ENCODE assay signal across 18 cellular contexts in the genomic region with DNA sequence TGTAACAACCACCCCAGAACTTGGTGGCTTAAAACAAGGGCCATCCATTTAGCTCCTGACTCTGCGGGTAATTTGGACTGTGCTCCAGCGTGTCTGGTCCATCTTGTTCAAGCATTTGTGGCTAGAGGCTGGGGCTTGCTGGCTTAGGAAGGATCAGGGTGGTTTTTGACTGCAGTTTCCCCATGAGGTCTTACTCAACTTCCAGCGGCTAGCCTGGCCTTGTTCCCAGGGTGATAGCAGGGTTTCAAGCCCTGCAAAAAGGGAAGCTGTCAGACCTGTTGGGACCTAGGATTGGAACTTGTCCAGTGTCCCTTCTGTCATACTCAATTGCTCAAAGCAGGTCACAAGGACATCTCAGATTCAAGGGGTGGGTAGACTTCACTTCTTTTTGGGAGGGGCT.
DNase-seq lines count a peak whose midpoint lies in the region; ATAC-seq and TF ChIP-seq lines count a peak whose summit lies in the region.
"Had no signal": no experiment of that assay in that cellular context is flagged by ENCODE, and none has a peak within 500 bp of the region (broad histone marks: within the 10 kb centered on the region; RNA-seq: fewer than 3 reads in every experiment).

No MANE protein-coding gene starts in this region.

- no peaks in the 10 kb centered on the region for H3K79me1 ChIP-seq in H9 (ENCODE audit: insufficient read depth, low read depth, low read length, poor library complexity, severe bottlenecking)

- H3K14ac ChIP-seq in H9 (ENCODE audit: insufficient read depth, low read length) = no peak overlapping the region

- no peaks in the 10 kb centered on the region for H3K27me3 ChIP-seq in H9 (ENCODE audit: insufficient read depth, low read length)

- H4K91ac ChIP-seq in H9 (ENCODE audit: insufficient read length, low read depth, low read length) = no peak overlapping the region

- no peak overlapping the region for H3T11ph ChIP-seq in H9 (ENCODE audit: low read length)

- H3K27ac ChIP-seq in H9 (ENCODE audit: insufficient read length, low read depth, low read length) = no peak overlapping the region
- H3K27ac ChIP-seq: parathyroid adenoma had no signal

- no peaks in the 10 kb centered on the region for H3K9me3 ChIP-seq in H9 (ENCODE audit: control insufficient read depth, low read depth, low read length)

- no peak overlapping the region for H2BK20ac ChIP-seq in H9 (ENCODE audit: low read depth, low read length, poor library complexity, severe bottlenecking)

- no peak overlapping the region for H3K4ac ChIP-seq in H9 (ENCODE audit: low read depth, low read length)

- H2BK12ac ChIP-seq in H9 (ENCODE audit: insufficient read length, low read depth, low read length) = no peak overlapping the region

- no peak overlapping the region for H2BK120ac ChIP-seq in H9 (ENCODE audit: low read depth, low read length, poor library complexity, severe bottlenecking)

- H3K79me2 ChIP-seq in H9 (ENCODE audit: insufficient read depth, low read length) = no peaks in the 10 kb centered on the region
- H3K79me2 ChIP-seq: parathyroid adenoma had no signal

- no peak overlapping the region for H4K8ac ChIP-seq in H9 (replicated peaks; ENCODE audit: insufficient read length, low read depth, low read length)

- no peak overlapping the region for H2AFZ ChIP-seq in H9 (ENCODE audit: low read length)
- H2AFZ ChIP-seq: parathyroid adenoma had no signal

- DNase-seq in H9 = peak; percentile 1
- peak; percentile 71 for DNase-seq in OCI-M1 (lab: John Stamatoyannopoulos, UW)
- DNase-seq in globus pallidus (ENCODE audit: low spot score) = peak; percentile 11
- DNase-seq in sciatic nerve (ENCODE audit: low spot score) = no peak
- DNase-seq in activated CD4-positive, alpha-beta T cell treated with anti-CD3 and anti-CD28 coated beads, Interleukin-2, amount 10 ng/mL, durations not matched to agents 24 days and 14 days = no peak
- no peak for DNase-seq in foreskin melanocyte
- DNase-seq: activated naive CD4-positive, alpha-beta T cell treated with Interleukin-2 at 50 U/mL for 16 hours; kidney glomerular epithelial cell; MM.1S; NCI-H2107; NCI-H748 treated with DMSO at 0.1 percent for 48 hours; stimulated activated CD4-positive, alpha-beta T cell treated with anti-CD3 and anti-CD28 coated beads, Interleukin-12 subunit alpha, Interleukin-12 subunit beta, amount 100 ng/mL, for 4 hours had no signal

- ATAC-seq in sciatic nerve (peak; percentile 62), HG03469 (IDR thresholded peaks at IDR 0.05; ENCODE audit: unreplicated experiment) (no peak), HG03565 (IDR thresholded peaks at IDR 0.05; ENCODE audit: unreplicated experiment) (no peak)

- no peak overlapping the region for H3K18ac ChIP-seq in H9 (ENCODE audit: insufficient read length, low read depth, low read length)

- intact Hi-C loops in sciatic nerve (cut with DNase I) = no loop called here
- intact Hi-C loops in activated CD4-positive, alpha-beta T cell treated with anti-CD3 and anti-CD28 coated beads, Interleukin-2, amount 10 ng/mL, durations not matched to agents 24 days and 14 days (cut with micrococcal nuclease) = no loop called here

- peaks cover 11 to 13% of the 10 kb centered on the region in 2 experiments for H3K4me1 Mint-ChIP-seq in H9
- H3K4me1 Mint-ChIP-seq in activated CD4-positive, alpha-beta T cell treated with anti-CD3 and anti-CD28 coated beads, Interleukin-2, amount 10 ng/mL, durations not matched to agents 24 days and 14 days = no peaks in the 10 kb centered on the region
- H3K4me1 Mint-ChIP-seq: brain had no signal

- no peak overlapping the region for H4K5ac ChIP-seq in H9 (ENCODE audit: insufficient read length, low read depth, low read length)

- H3K9me3 Mint-ChIP-seq in H9 = peaks cover 0 to 4% of the 10 kb centered on the region in 2 experiments; a peak in 3 of 5 replicates
- H3K9me3 Mint-ChIP-seq in activated CD4-positive, alpha-beta T cell treated with anti-CD3 and anti-CD28 coated beads, Interleukin-2, amount 10 ng/mL, durations not matched to agents 24 days and 14 days = no peaks in the 10 kb centered on the region

- H3K23me2 ChIP-seq in H9 (ENCODE audit: insufficient read length, low read depth, low read length, poor library complexity, severe bottlenecking) = no peaks in the 10 kb centered on the region

- H3K27ac Mint-ChIP-seq in H9 = no peak overlapping the region
- no peak overlapping the region for H3K27ac Mint-ChIP-seq in activated CD4-positive, alpha-beta T cell treated with anti-CD3 and anti-CD28 coated beads, Interleukin-2, amount 10 ng/mL, durations not matched to agents 24 days and 14 days
- H3K27ac Mint-ChIP-seq: brain; stimulated activated naive CD8-positive, alpha-beta T cell treated with anti-CD3 and anti-CD28 coated beads, Interleukin-15, Interleukin-2, amounts not matched to agents 100 ng/mL and 50 ng/mL, for 24 hours; T-helper 1 cell treated with Interleukin-12 subunit alpha and Interleukin-12 subunit beta and Interleukin-4 antibody, amounts not matched to agents 30 μg/mL and 1 μg/mL, for 36 hours had no signal

- H3K56ac ChIP-seq in H9 (ENCODE audit: insufficient read length, low read depth, low read length) = no peak overlapping the region

- no peaks in the 10 kb centered on the region for H3K4me1 ChIP-seq in H9 (ENCODE audit: insufficient read depth, low read length)
- H3K4me1 ChIP-seq: parathyroid adenoma had no signal

- no peak overlapping the region for H3K4me3 Mint-ChIP-seq in H9
- no peak overlapping the region for H3K4me3 Mint-ChIP-seq in activated CD4-positive, alpha-beta T cell treated with anti-CD3 and anti-CD28 coated beads, Interleukin-2, amount 10 ng/mL, durations not matched to agents 24 days and 14 days
- H3K4me3 Mint-ChIP-seq: brain; stimulated activated naive CD8-positive, alpha-beta T cell treated with anti-CD3 and anti-CD28 coated beads, Interleukin-15, Interleukin-2, amounts not matched to agents 100 ng/mL and 50 ng/mL, for 24 hours; T-helper 1 cell treated with Interleukin-12 subunit alpha and Interleukin-12 subunit beta and Interleukin-4 antibody, amounts not matched to agents 30 μg/mL and 1 μg/mL, for 36 hours had no signal

- no peak overlapping the region for H2BK5ac ChIP-seq in H9 (ENCODE audit: insufficient read length, low read length)

- H3K9ac ChIP-seq in H9 (ENCODE audit: extremely low read depth, insufficient read length, low read length) = no peak overlapping the region
- H3K9ac ChIP-seq: parathyroid adenoma had no signal

- no peak overlapping the region for H3K23ac ChIP-seq in H9 (ENCODE audit: insufficient read length, low read depth, low read length)

- no peaks in the 10 kb centered on the region; the same call in 1 of the 2 replicates for H3K27me3 Mint-ChIP-seq in H9 (ENCODE audit: low read depth)
- no peaks in the 10 kb centered on the region for H3K27me3 Mint-ChIP-seq in activated CD4-positive, alpha-beta T cell treated with anti-CD3 and anti-CD28 coated beads, Interleukin-2, amount 10 ng/mL, durations not matched to agents 24 days and 14 days

- no peak for TF ChIP-seq CTCF in H9 (conservative IDR thresholded peaks at IDR 0.05)

- H4K20me1 ChIP-seq in H9 (ENCODE audit: control insufficient read depth, insufficient read depth, insufficient read length) = no peaks in the 10 kb centered on the region

- no peak overlapping the region for H2BK15ac ChIP-seq in H9 (ENCODE audit: low read depth, low read length)

- no peak overlapping the region for H3K4me2 ChIP-seq in H9 (ENCODE audit: insufficient read depth, insufficient read length, low read length)

- H2AK5ac ChIP-seq in H9 (ENCODE audit: insufficient read length, low read length) = no peak overlapping the region

- no CpG with 5 or more reads among the region's 3 CpGs for WGBS in H9 (ENCODE audit: extremely low coverage, insufficient read length, low lambda C conversion rate)

- no peaks in the 10 kb centered on the region; a peak in 2 of 7 replicates for H3K36me3 Mint-ChIP-seq in H9 (ENCODE audit: insufficient read depth in 1 of 3, low read depth in 3 of 3)
- H3K36me3 Mint-ChIP-seq in activated CD4-positive, alpha-beta T cell treated with anti-CD3 and anti-CD28 coated beads, Interleukin-2, amount 10 ng/mL, durations not matched to agents 24 days and 14 days (ENCODE audit: low read depth) = no peaks in the 10 kb centered on the region
- H3K36me3 Mint-ChIP-seq: brain had no signal

Comparison
In these comparisons a context has a peak if more than half of its experiments do, and no peak if none do; other contexts are left out.
1. DNase-seq: peak in H9 (single experiment), OCI-M1 (single experiment) and globus pallidus (single experiment); none in sciatic nerve (single experiment), activated CD4-positive, alpha-beta T cell treated with anti-CD3 and anti-CD28 coated beads, Interleukin-2, amount 10 ng/mL, durations not matched to agents 24 days and 14 days (single experiment) and foreskin melanocyte (single experiment).